ENCODE assay signal across 1 cellular context in genomic region chr22:20745177-20745576, GRCh38.
TF ChIP-seq lines count a peak whose summit lies in the region.

No MANE protein-coding gene starts in this region.

TF ChIP-seq in GM12878, 131 proteins besides CTCF, POLR2A, EP300 and RAD21:
- no peak for TF ChIP-seq YY1 (IDR thresholded peaks at IDR 0.05; ENCODE audit: low read depth, low read length)
- TF ChIP-seq NFIC (IDR thresholded peaks at IDR 0.05; ENCODE audit: low read depth, low read length), result no peak
- no peak for TF ChIP-seq SREBF1 (IDR thresholded peaks at IDR 0.05; ENCODE audit: low read length)
- peak; percentile 34; the same call in 1 of the 2 replicates for TF ChIP-seq SPI1 (IDR thresholded peaks at IDR 0.05; ENCODE audit: borderline replicate concordance, insufficient read depth, low read depth, low read length)
TF ChIP-seq in GM12878: peak in this region for 1.
